Comparison of ENCODE assay signal across 8 cellular contexts in the genomic region with DNA sequence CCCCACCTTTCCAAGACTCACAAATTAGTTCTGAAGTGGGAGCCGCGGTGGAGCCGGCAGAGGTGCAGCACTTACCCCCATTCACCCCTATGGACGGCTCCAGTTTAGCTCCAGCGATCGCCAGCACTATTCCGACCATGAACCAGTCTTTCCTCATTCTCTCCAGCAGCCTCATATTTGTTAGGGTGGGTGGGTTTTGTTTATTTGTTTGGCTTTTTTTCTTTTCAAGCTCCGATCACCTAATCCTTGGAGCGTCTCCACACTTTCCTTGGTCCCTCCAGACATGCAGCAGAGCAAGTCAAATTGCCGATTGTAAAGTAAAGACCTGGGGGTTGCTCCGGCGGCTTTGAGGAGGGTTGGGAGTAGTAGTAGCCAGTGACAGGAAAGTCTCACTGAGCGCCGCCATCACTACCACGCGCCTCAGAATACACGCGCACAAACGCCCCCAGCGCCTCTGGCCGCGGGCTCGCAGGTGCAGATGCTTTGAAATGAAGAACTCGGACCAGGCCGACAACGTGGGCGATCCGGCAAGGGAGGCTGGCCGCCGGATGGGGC. TPM values are rescaled to one million over a fixed set of nuclear protein-coding genes. Genes with fewer than 3 reads are reported as not detected.
DNase-seq lines count a peak whose midpoint lies in the region; ATAC-seq lines count a peak whose summit lies in the region.

A gene with protein sequence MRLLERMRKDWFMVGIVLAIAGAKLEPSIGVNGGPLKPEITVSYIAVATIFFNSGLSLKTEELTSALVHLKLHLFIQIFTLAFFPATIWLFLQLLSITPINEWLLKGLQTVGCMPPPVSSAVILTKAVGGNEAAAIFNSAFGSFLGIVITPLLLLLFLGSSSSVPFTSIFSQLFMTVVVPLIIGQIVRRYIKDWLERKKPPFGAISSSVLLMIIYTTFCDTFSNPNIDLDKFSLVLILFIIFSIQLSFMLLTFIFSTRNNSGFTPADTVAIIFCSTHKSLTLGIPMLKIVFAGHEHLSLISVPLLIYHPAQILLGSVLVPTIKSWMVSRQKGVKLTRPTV (minus strand): TSS at position 398 of the 555 bp plus-strand sequence. CDS start 223 bp downstream, at position 175.

- peak; percentile 86 for DNase-seq in AG08396 (ENCODE audit: low spot score)
- peak; percentile 43 for DNase-seq in NCI-H2227 treated with DMSO at 0.1 percent for 48 hours (lab: John Stamatoyannopoulos, UW)
- DNase-seq in cerebellum (ENCODE audit: low spot score): peak; percentile 85
- peak; percentile 70 for DNase-seq in kidney glomerular epithelial cell (lab: John Stamatoyannopoulos, UW)
- DNase-seq in stimulated activated CD4-positive, alpha-beta T cell treated with anti-CD3 and anti-CD28 coated beads, Interleukin-1b, Interleukin-23, amount 100 ng/mL, for 24 hours (ENCODE audit: low read depth in 4 of 4, low spot score in 1 of 4): peak; percentile 16 to 63 (median 52)

- ATAC-seq in GM18868 (IDR thresholded peaks at IDR 0.05; ENCODE audit: unreplicated experiment) (peak; percentile 81), HG03095 (IDR thresholded peaks at IDR 0.05; ENCODE audit: unreplicated experiment) (peak; percentile 84)
- ATAC-seq in activated CD4-positive, CD25-positive, alpha-beta regulatory T cell treated with anti-CD3 and anti-CD28 coated beads, Interleukin-2, amount 50 U/mL, for 24 hours: peak; percentile 86 to 92

RNA-seq across cellular contexts. Expression of the gene that starts here (rescaled TPM):
- total RNA-seq in cerebellum: 21.1 TPM

Comparison
In these comparisons a context has a peak if more than half of its experiments do, and no peak if none do; other contexts are left out.
1. Peak in every context shown above with its lines: DNase-seq and ATAC-seq.